11 cellular contexts compared by ENCODE assay signal in genomic region chr16:83925957-83926725, GRCh38. TPM values are rescaled to one million over a fixed set of nuclear protein-coding genes. Genes with fewer than 3 reads are reported as not detected.
A peak's percentile ranks its signal among the peaks of the same experiment; 100 is the strongest.
DNase-seq lines count a peak whose midpoint lies in the region; ATAC-seq, FAIRE-seq and TF ChIP-seq lines count a peak whose summit lies in the region.
"Had no signal": no experiment of that assay in that cellular context is flagged by ENCODE, and none has a peak within 500 bp of the region (broad histone marks: within the 10 kb centered on the region; RNA-seq: fewer than 3 reads in every experiment).

No MANE protein-coding gene starts in this region.

- H3K36me3 Mint-ChIP-seq in Caco-2 (ENCODE audit: insufficient read depth, unreplicated experiment): peaks cover 9% of the 10 kb centered on the region
- H3K36me3 Mint-ChIP-seq in activated T-helper 2 cell treated with anti-CD3 and anti-CD28 coated beads, Interferon-gamma antibody, Interleukin-2, Interleukin-4, amounts not matched to agents 10 μg/mL and 5 μg/mL and 100 μg/mL, durations not matched to agents 14 hours and 24 hours and 36 hours (ENCODE audit: low read depth): no peaks in the 10 kb centered on the region

- intact Hi-C loops in Caco-2 (cut with micrococcal nuclease; ENCODE audit: unreplicated experiment) (loop anchor here (1.0 kb wide), 5 partner anchors 17 to 139 kb away; partner anchors contain the start of genes MLYCD and OSGIN1), HepG2 (cut with micrococcal nuclease; ENCODE audit: unreplicated experiment) (loop anchor here (1.0 kb wide), 3 partner anchors 28 to 139 kb away; no protein-coding TSS in a partner anchor)
- intact Hi-C loops in activated T-helper 2 cell treated with anti-CD3 and anti-CD28 coated beads, Interferon-gamma antibody, Interleukin-2, Interleukin-4, amounts not matched to agents 10 μg/mL and 5 μg/mL and 100 μg/mL, durations not matched to agents 14 hours and 24 hours and 36 hours (cut with micrococcal nuclease): no loop called here

- peak overlapping the region; percentile 91 for H3K4me2 ChIP-seq in HepG2 (ENCODE audit: low read depth, low read length)

- POLR2A ChIA-PET in Caco-2 (lab: Charles Lee): interaction anchor here (0.5 to 4.2 kb wide), 4 partner anchors 25 to 240 kb away, joined by 3 to 31 read pairs (median 4); partner anchors contain the start of gene OSGIN1
- POLR2A ChIA-PET in HepG2 (lab: Yijun Ruan, JAX): interaction anchor here (0.9 to 5.4 kb wide), 4 partner anchors 17 to 30 kb away, joined by 4 to 46 read pairs (median 5); partner anchors contain the start of gene OSGIN1

- in situ Hi-C loops in HepG2 (cut with HindIII; ENCODE audit: extremely low pct_ligation_motif_present, low pct_unique_long_range_greater_than_20kb): loop anchor here (10.0 kb wide), 1 partner anchor 119 kb away; the partner anchor contains the start of gene SLC38A8

- H3K36me3 ChIP-seq in Caco-2 (ENCODE audit: control insufficient read depth, insufficient read depth, low read length) (no peaks in the 10 kb centered on the region), HepG2 (replicated peaks in 1 of 2; ENCODE audit: control insufficient read depth in 1 of 2, insufficient read depth in 2 of 2, low read length in 2 of 2) (no peaks in the 10 kb centered on the region)
- H3K36me3 ChIP-seq: uterus had no signal

- peaks cover 26% of the 10 kb centered on the region for H3K4me1 Mint-ChIP-seq in Caco-2 (ENCODE audit: low read depth, unreplicated experiment)
- H3K4me1 Mint-ChIP-seq in activated T-helper 2 cell treated with anti-CD3 and anti-CD28 coated beads, Interferon-gamma antibody, Interleukin-2, Interleukin-4, amounts not matched to agents 10 μg/mL and 5 μg/mL and 100 μg/mL, durations not matched to agents 14 hours and 24 hours and 36 hours (ENCODE audit: low read depth): no peaks in the 10 kb centered on the region

- no peak for TF ChIP-seq RAD21 in HepG2 (CRISPR knock-in tag; IDR thresholded peaks at IDR 0.05)

- H3K79me2 ChIP-seq in HepG2 (ENCODE audit: insufficient read depth, low read length): no peaks in the 10 kb centered on the region

- H3K27me3 ChIP-seq in Caco-2 (replicated peaks; ENCODE audit: control insufficient read depth, insufficient read depth, low read length): no peaks in the 10 kb centered on the region
- peaks cover 3 to 15% of the 10 kb centered on the region in 2 experiments; a peak in 4 of 5 replicates for H3K27me3 ChIP-seq in HepG2 (ENCODE audit: control insufficient read depth in 1 of 2, insufficient read depth in 2 of 2, low read length in 2 of 2)
- H3K27me3 ChIP-seq: uterus had no signal

- no peak overlapping the region for H3K9ac ChIP-seq in HepG2 (ENCODE audit: insufficient read depth, low read depth, low read length)

- no peaks in the 10 kb centered on the region for H4K20me1 ChIP-seq in HepG2 (ENCODE audit: insufficient read depth, low read length)

- H3K27ac Mint-ChIP-seq in Caco-2 (ENCODE audit: unreplicated experiment): peak overlapping the region; percentile 95
- no peak overlapping the region for H3K27ac Mint-ChIP-seq in activated T-helper 2 cell treated with anti-CD3 and anti-CD28 coated beads, Interferon-gamma antibody, Interleukin-2, Interleukin-4, amounts not matched to agents 10 μg/mL and 5 μg/mL and 100 μg/mL, durations not matched to agents 14 hours and 24 hours and 36 hours
- H3K27ac Mint-ChIP-seq: activated T-cell treated with anti-CD3 and anti-CD28 coated beads, Interleukin-2, amount 50 U/mL, for 24 hours had no signal

- BruUV-seq in Caco-2 (replicated peaks; lab: Mats Ljungman, UMichigan): no TSS peak
- no TSS peak for BruUV-seq in HepG2 (replicated peaks; lab: Mats Ljungman, UMichigan)

- peak overlapping the region; percentile 79 for H3K4me3 Mint-ChIP-seq in Caco-2 (ENCODE audit: unreplicated experiment)
- no peak overlapping the region for H3K4me3 Mint-ChIP-seq in activated T-helper 2 cell treated with anti-CD3 and anti-CD28 coated beads, Interferon-gamma antibody, Interleukin-2, Interleukin-4, amounts not matched to agents 10 μg/mL and 5 μg/mL and 100 μg/mL, durations not matched to agents 14 hours and 24 hours and 36 hours (ENCODE audit: low read depth)
- H3K4me3 Mint-ChIP-seq: activated T-cell treated with anti-CD3 and anti-CD28 coated beads, Interleukin-2, amount 50 U/mL, for 24 hours had no signal

- CTCF ChIA-PET in Caco-2 (lab: Charles Lee) (interaction anchor here (0.9 to 2.6 kb wide), 6 partner anchors 15 to 140 kb away, joined by 3 to 44 read pairs (median 5); partner anchors contain the start of gene OSGIN1), HepG2 (lab: Yijun Ruan, JAX; ENCODE audit: low intra/inter-chr PET ratio, low total read pairs) (interaction anchor here (1.6 to 3.0 kb wide), 4 partner anchors 29 to 139 kb away, joined by 9 to 31 read pairs (median 16); partner anchors contain the start of gene OSGIN1)

- H3K4me3 ChIP-seq in Caco-2 (ENCODE audit: low read depth, low read length) (no peak overlapping the region), HepG2 (replicated peaks in 1 of 3; ENCODE audit: insufficient read depth in 1 of 3, low read depth in 2 of 3, low read length in 3 of 3) (peak overlapping the region in 1 of 3 experiments; percentile 69; a peak in 1 of 6 replicates)
- H3K4me3 ChIP-seq: uterus had no signal

- DNase-seq in Caco-2 (peak in 1 of 2 experiments; percentile 36), HepG2 (ENCODE audit: low spot score) (no peak), NOMO-1 treated with dmso at 0.1 percent for 144 hours (lab: John Stamatoyannopoulos, UW; ENCODE audit: unreplicated experiment) (no peak), GM10266 (ENCODE audit: extremely low spot score) (no peak)
- DNase-seq in activated T-helper 2 cell treated with anti-CD3 and anti-CD28 coated beads, Interferon-gamma antibody, Interleukin-2, Interleukin-4, amounts not matched to agents 10 μg/mL and 5 μg/mL and 100 μg/mL, durations not matched to agents 14 hours and 24 hours and 36 hours (ENCODE audit: low spot score): no peak

- no peaks in the 10 kb centered on the region for H3K27me3 Mint-ChIP-seq in Caco-2 (ENCODE audit: insufficient read depth, unreplicated experiment)
- no peaks in the 10 kb centered on the region for H3K27me3 Mint-ChIP-seq in activated T-helper 2 cell treated with anti-CD3 and anti-CD28 coated beads, Interferon-gamma antibody, Interleukin-2, Interleukin-4, amounts not matched to agents 10 μg/mL and 5 μg/mL and 100 μg/mL, durations not matched to agents 14 hours and 24 hours and 36 hours (ENCODE audit: low read depth)
- H3K27me3 Mint-ChIP-seq: activated T-cell treated with anti-CD3 and anti-CD28 coated beads, Interleukin-2, amount 50 U/mL, for 24 hours had no signal

- no peak overlapping the region for H2AFZ ChIP-seq in HepG2 (ENCODE audit: low read length)

- H3K4me1 ChIP-seq in Caco-2 (peaks cover 36% of the 10 kb centered on the region), HepG2 (ENCODE audit: insufficient read depth, low read length) (peaks cover 43% of the 10 kb centered on the region)
- H3K4me1 ChIP-seq: uterus had no signal

- H3K9me3 Mint-ChIP-seq in Caco-2 (ENCODE audit: unreplicated experiment): no peaks in the 10 kb centered on the region
- no peaks in the 10 kb centered on the region for H3K9me3 Mint-ChIP-seq in activated T-helper 2 cell treated with anti-CD3 and anti-CD28 coated beads, Interferon-gamma antibody, Interleukin-2, Interleukin-4, amounts not matched to agents 10 μg/mL and 5 μg/mL and 100 μg/mL, durations not matched to agents 14 hours and 24 hours and 36 hours
- H3K9me3 Mint-ChIP-seq: activated T-cell treated with anti-CD3 and anti-CD28 coated beads, Interleukin-2, amount 50 U/mL, for 24 hours had no signal

- WGBS in HepG2 (ENCODE audit: low lambda C conversion rate): 47% methylated on average over 25 of the region's 27 CpGs

- H3K27ac ChIP-seq in HepG2 (ENCODE audit: extremely low read length, insufficient read depth, low read length): no peak overlapping the region
- H3K27ac ChIP-seq: uterus had no signal

- ATAC-seq in SK-N-SH treated with all-trans-retinoic acid at 6 μM for 48 hours (peak; percentile 20; the same call in 2 of the 3 replicates), HepG2 (peak; percentile 15)

- no peak for FAIRE-seq in HepG2 (lab: Jason Lieb, UNC)

- TF ChIP-seq POLR2A in HepG2 (IDR thresholded peaks at IDR 0.05; ENCODE audit: insufficient read depth in 1 of 2, low read depth in 2 of 2, low read length in 2 of 2): no peak

- TF ChIP-seq CTCF in Caco-2 (IDR thresholded peaks at IDR 0.05; ENCODE audit: insufficient read depth in 1 of 2, low read depth in 1 of 2, low read length in 1 of 2, severe bottlenecking in 1 of 2, unreplicated experiment in 1 of 2) (no peak), HepG2 (CRISPR knock-in tag; IDR thresholded peaks at IDR 0.05) (no peak), GM10266 (IDR thresholded peaks at IDR 0.05; ENCODE audit: control insufficient read depth, insufficient read depth, low read depth, missing control alignments) (no peak)

- H3K9me3 ChIP-seq in Caco-2 (no peaks in the 10 kb centered on the region), HepG2 (ENCODE audit: low read length) (no peaks in the 10 kb centered on the region)
- H3K9me3 ChIP-seq: lower lobe of right lung, uterus had no signal

- no peak for TF ChIP-seq EP300 in HepG2 (IDR thresholded peaks at IDR 0.05; ENCODE audit: low read depth in 2 of 2, low read length in 2 of 2)
- TF ChIP-seq EP300 in HepG2 (CRISPR knock-in tag; IDR thresholded peaks at IDR 0.05; ENCODE audit: borderline replicate concordance): no peak

RNA-seq across cellular contexts. Expression of gene OSGIN1, which starts 26.9 kb away (rescaled TPM):
- total RNA-seq in Caco-2 (2022) (18.6 and 21.8 TPM in 2 replicates), HepG2 (2016; rRNA removed; fragmentation: Illumina TruSeq; extraction: Trizol) (18.1 and 27.1 TPM in 2 replicates)
- 11.4 and 11.5 TPM in 2 replicates for total RNA-seq in HepG2 (2016; cell fraction: cytosol; rRNA removed; fragmentation: Illumina TruSeq; extraction: Trizol; ENCODE audit: low read depth)
- total RNA-seq in HepG2 (2016; cell fraction: insoluble cytoplasmic fraction; rRNA removed; fragmentation: Illumina TruSeq; extraction: Trizol): 18.2 and 24.7 TPM in 2 replicates
- total RNA-seq in HepG2 (2016; cell fraction: membrane; rRNA removed; fragmentation: Illumina TruSeq; extraction: Trizol): 21.9 and 22.1 TPM in 2 replicates
- total RNA-seq in HepG2 (2016; cell fraction: nucleus; rRNA removed; fragmentation: Illumina TruSeq; extraction: Trizol): 32.7 and 36.4 TPM in 2 replicates
- polyA plus RNA-seq in HepG2 (2011; rRNA removed): 20.5 and 26.5 TPM in 2 replicates
- polyA plus RNA-seq in HepG2 (2011; cell fraction: cytosol; rRNA removed): 14.6 and 23.2 TPM in 2 replicates
- polyA plus RNA-seq in HepG2 (2011; cell fraction: nucleus; rRNA removed): 50.0 and 59.1 TPM in 2 replicates
- polyA plus RNA-seq in HepG2 (2012): 20.8 and 24.1 TPM in 2 replicates
- 5.0 and 5.2 TPM in 2 replicates for polyA plus RNA-seq in HepG2 (2016; cell fraction: cytosol; fragmentation: Illumina TruSeq; extraction: Trizol; ENCODE audit: low read depth)
- polyA plus RNA-seq in HepG2 (2016; cell fraction: insoluble cytoplasmic fraction; fragmentation: Illumina TruSeq; extraction: Trizol; ENCODE audit: low read depth): 24.2 and 30.6 TPM in 2 replicates
- 6.9 and 8.0 TPM in 2 replicates for polyA plus RNA-seq in HepG2 (2016; cell fraction: membrane; fragmentation: Illumina TruSeq; extraction: Trizol; ENCODE audit: low read depth)
- polyA plus RNA-seq in HepG2 (2016; cell fraction: nucleus; fragmentation: Illumina TruSeq; extraction: Trizol; ENCODE audit: insufficient read depth, low read depth): 47.7 and 49.4 TPM in 2 replicates
- polyA minus RNA-seq in HepG2 (2011; rRNA and poly(A)+ RNA removed; ENCODE audit: low replicate concordance): 5.0 and 29.3 TPM in 2 replicates
- 11.4 and 16.2 TPM in 2 replicates for polyA minus RNA-seq in HepG2 (2011; cell fraction: cytosol; rRNA and poly(A)+ RNA removed)
- 49.3 and 51.1 TPM in 2 replicates for polyA minus RNA-seq in HepG2 (2011; cell fraction: nucleus; rRNA and poly(A)+ RNA removed)
- 1.4 and 2.1 TPM in 2 replicates for total RNA-seq in activated T-helper 2 cell treated with anti-CD3 and anti-CD28 coated beads, Interferon-gamma antibody, Interleukin-2, Interleukin-4, amounts not matched to agents 10 μg/mL and 5 μg/mL and 100 μg/mL, durations not matched to agents 14 hours and 24 hours and 36 hours

RNA-seq across cellular contexts. Expression of gene MLYCD, which starts 27.2 kb away (rescaled TPM):
- total RNA-seq in Caco-2 (2022) (8.7 and 9.0 TPM in 2 replicates), HepG2 (2016; rRNA removed; fragmentation: Illumina TruSeq; extraction: Trizol) (2.8 and 4.0 TPM in 2 replicates)
- total RNA-seq in HepG2 (2016; cell fraction: cytosol; rRNA removed; fragmentation: Illumina TruSeq; extraction: Trizol; ENCODE audit: low read depth): 0.79 and 0.91 TPM in 2 replicates
- total RNA-seq in HepG2 (2016; cell fraction: insoluble cytoplasmic fraction; rRNA removed; fragmentation: Illumina TruSeq; extraction: Trizol): 2.6 and 3.4 TPM in 2 replicates
- total RNA-seq in HepG2 (2016; cell fraction: membrane; rRNA removed; fragmentation: Illumina TruSeq; extraction: Trizol): 1.7 and 1.9 TPM in 2 replicates
- total RNA-seq in HepG2 (2016; cell fraction: nucleus; rRNA removed; fragmentation: Illumina TruSeq; extraction: Trizol): 3.8 and 4.8 TPM in 2 replicates
- 1.8 and 2.0 TPM in 2 replicates for polyA plus RNA-seq in HepG2 (2011; rRNA removed)
- 1.4 and 1.5 TPM in 2 replicates for polyA plus RNA-seq in HepG2 (2011; cell fraction: cytosol; rRNA removed)
- 5.0 and 5.9 TPM in 2 replicates for polyA plus RNA-seq in HepG2 (2011; cell fraction: nucleus; rRNA removed)
- 1.5 and 2.0 TPM in 2 replicates for polyA plus RNA-seq in HepG2 (2012)
- 0.28 and 0.36 TPM in 2 replicates for polyA plus RNA-seq in HepG2 (2016; cell fraction: cytosol; fragmentation: Illumina TruSeq; extraction: Trizol; ENCODE audit: low read depth)
- 3.1 and 3.6 TPM in 2 replicates for polyA plus RNA-seq in HepG2 (2016; cell fraction: insoluble cytoplasmic fraction; fragmentation: Illumina TruSeq; extraction: Trizol; ENCODE audit: low read depth)
- polyA plus RNA-seq in HepG2 (2016; cell fraction: membrane; fragmentation: Illumina TruSeq; extraction: Trizol; ENCODE audit: low read depth): 0.69 and 0.76 TPM in 2 replicates
- polyA plus RNA-seq in HepG2 (2016; cell fraction: nucleus; fragmentation: Illumina TruSeq; extraction: Trizol; ENCODE audit: insufficient read depth, low read depth): 4.2 and 4.4 TPM in 2 replicates
- 1.8 and 5.1 TPM in 2 replicates for polyA minus RNA-seq in HepG2 (2011; rRNA and poly(A)+ RNA removed; ENCODE audit: low replicate concordance)
- 0.79 and 1.4 TPM in 2 replicates for polyA minus RNA-seq in HepG2 (2011; cell fraction: cytosol; rRNA and poly(A)+ RNA removed)
- polyA minus RNA-seq in HepG2 (2011; cell fraction: nucleus; rRNA and poly(A)+ RNA removed): 8.5 and 8.8 TPM in 2 replicates
- 6.1 TPM in 2 replicates for total RNA-seq in activated T-helper 2 cell treated with anti-CD3 and anti-CD28 coated beads, Interferon-gamma antibody, Interleukin-2, Interleukin-4, amounts not matched to agents 10 μg/mL and 5 μg/mL and 100 μg/mL, durations not matched to agents 14 hours and 24 hours and 36 hours

RNA-seq across cellular contexts. Expression of gene NECAB2, which starts 41.9 kb away (rescaled TPM):
- total RNA-seq in Caco-2 (2022): 0.68 and 0.79 TPM in 2 replicates
- total RNA-seq in HepG2 (2016; rRNA removed; fragmentation: Illumina TruSeq; extraction: Trizol): 0.49 TPM in 1 of 2 replicates, not detected in the other
- total RNA-seq in HepG2 (2016; cell fraction: cytosol; rRNA removed; fragmentation: Illumina TruSeq; extraction: Trizol; ENCODE audit: low read depth): not detected in 2 replicates
- not detected in 2 replicates for total RNA-seq in HepG2 (2016; cell fraction: insoluble cytoplasmic fraction; rRNA removed; fragmentation: Illumina TruSeq; extraction: Trizol)
- total RNA-seq in HepG2 (2016; cell fraction: membrane; rRNA removed; fragmentation: Illumina TruSeq; extraction: Trizol): not detected in 2 replicates
- total RNA-seq in HepG2 (2016; cell fraction: nucleus; rRNA removed; fragmentation: Illumina TruSeq; extraction: Trizol): not detected in 2 replicates
- 0.21 TPM in 1 of 2 replicates, not detected in the other for polyA plus RNA-seq in HepG2 (2011; rRNA removed)
- polyA plus RNA-seq in HepG2 (2011; cell fraction: cytosol; rRNA removed): 0.05 TPM in 1 of 2 replicates, not detected in the other
- 0.77 and 1.2 TPM in 2 replicates for polyA plus RNA-seq in HepG2 (2011; cell fraction: nucleus; rRNA removed)
- not detected in 2 replicates for polyA plus RNA-seq in HepG2 (2012)
- not detected in 2 replicates for polyA plus RNA-seq in HepG2 (2016; cell fraction: cytosol; fragmentation: Illumina TruSeq; extraction: Trizol; ENCODE audit: low read depth)
- not detected in 2 replicates for polyA plus RNA-seq in HepG2 (2016; cell fraction: insoluble cytoplasmic fraction; fragmentation: Illumina TruSeq; extraction: Trizol; ENCODE audit: low read depth)
- polyA plus RNA-seq in HepG2 (2016; cell fraction: membrane; fragmentation: Illumina TruSeq; extraction: Trizol; ENCODE audit: low read depth): not detected in 2 replicates
- polyA plus RNA-seq in HepG2 (2016; cell fraction: nucleus; fragmentation: Illumina TruSeq; extraction: Trizol; ENCODE audit: insufficient read depth, low read depth): not detected in 2 replicates
- polyA minus RNA-seq in HepG2 (2011; rRNA and poly(A)+ RNA removed; ENCODE audit: low replicate concordance): 0.21 TPM in 1 of 2 replicates, not detected in the other
- not detected in 2 replicates for polyA minus RNA-seq in HepG2 (2011; cell fraction: cytosol; rRNA and poly(A)+ RNA removed)
- polyA minus RNA-seq in HepG2 (2011; cell fraction: nucleus; rRNA and poly(A)+ RNA removed): 0.62 TPM in 1 of 2 replicates, not detected in the other
- total RNA-seq in activated T-helper 2 cell treated with anti-CD3 and anti-CD28 coated beads, Interferon-gamma antibody, Interleukin-2, Interleukin-4, amounts not matched to agents 10 μg/mL and 5 μg/mL and 100 μg/mL, durations not matched to agents 14 hours and 24 hours and 36 hours: 0.11 TPM in 1 of 2 replicates, not detected in the other
- total RNA-seq: LHCN-M2, osteocyte had no signal
